Comparison of ENCODE assay signal across 32 cellular contexts in the genomic region with DNA sequence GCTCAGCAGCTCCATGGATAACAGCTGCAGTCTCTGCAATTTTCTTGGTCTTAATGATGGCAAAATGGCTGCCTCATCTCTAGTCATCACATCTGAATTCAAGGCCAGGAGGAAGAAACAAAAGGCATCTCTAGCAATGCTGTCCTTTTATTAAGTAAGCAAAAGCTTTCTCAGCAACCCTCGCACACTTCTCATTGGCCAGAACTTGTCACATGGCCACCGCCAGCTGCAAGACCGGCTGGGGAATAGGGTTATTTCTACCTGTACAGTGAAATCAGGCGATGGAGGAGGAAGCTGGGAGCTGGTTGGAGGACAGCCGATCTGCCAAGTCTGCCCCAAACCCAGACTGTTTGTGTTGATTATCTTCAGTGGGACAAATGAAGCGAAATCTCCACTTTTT. TPM values are rescaled to one million over a fixed set of nuclear protein-coding genes. Genes with fewer than 3 reads are reported as not detected.
"Had no signal": no experiment of that assay in that cellular context is flagged by ENCODE, and none has a peak within 500 bp of the region (broad histone marks: within the 10 kb centered on the region; RNA-seq: fewer than 3 reads in every experiment).

No MANE protein-coding gene starts in this region.

- FAIRE-seq: urothelium cell line had no signal

- H3K4me3 ChIP-seq: neural progenitor cell, ovary, psoas muscle, right lobe of liver, sigmoid colon, skin epidermis, suprapubic skin, testis, tibial artery, transverse colon, vagina had no signal

- DNase-seq: naive thymus-derived CD4-positive, alpha-beta T cell; natural killer cell; occipital lobe; ovary; psoas muscle; right cardiac atrium; right lobe of liver; sigmoid colon; stimulated activated CD4-positive, alpha-beta T cell treated with anti-CD3 and anti-CD28 coated beads, Interleukin-15, amount 100 ng/mL, for 24 hours; stimulated activated CD4-positive, alpha-beta T cell treated with anti-CD3 and anti-CD28 coated beads, Interleukin-2, amount 100 ng/mL, for 24 hours; stimulated activated CD4-positive, alpha-beta T cell treated with anti-CD3 and anti-CD28 coated beads, Interleukin-2, amount 100 ng/mL, for 48 hours; stimulated activated CD4-positive, alpha-beta T cell treated with anti-CD3 and anti-CD28 coated beads, Interleukin-4, amount 100 ng/mL, for 24 hours; stimulated activated naive B cell treated with anti-CD40 and anti-IgM and Interleukin-4, amounts not matched to agents 10 μg/mL and 1 μg/mL and 100 μg/mL, for 72 hours; stimulated activated naive CD4-positive, alpha-beta T cell treated with Interleukin-2 at 50 U/mL for 16 hours; stimulated activated naive CD8-positive, alpha-beta T cell treated with anti-CD3 and anti-CD28 coated beads, Interleukin-15, amount 100 ng/mL, for 72 hours; substantia nigra; testis; tibial artery; transverse colon had no signal

- H2AFZ ChIP-seq: neural progenitor cell, parathyroid adenoma had no signal

- H3K4me2 ChIP-seq: neural progenitor cell had no signal

- H3K79me2 ChIP-seq: parathyroid adenoma had no signal

- H3K9me3 ChIP-seq: ovary, psoas muscle, right lobe of liver, sigmoid colon, suprapubic skin, testis, tibial artery, transverse colon, vagina had no signal

- H3K36me3 ChIP-seq: neural progenitor cell, ovary, right lobe of liver, sigmoid colon, suprapubic skin, tibial artery, transverse colon, vagina had no signal

- ATAC-seq: naive thymus-derived CD4-positive, alpha-beta T cell; natural killer cell; psoas muscle; right cardiac atrium; right lobe of liver; stimulated activated effector memory CD8-positive, alpha-beta T cell treated with anti-CD3 and anti-CD28 coated beads, Interleukin-12 subunit alpha, Interleukin-12 subunit beta, amount 100 ng/mL, for 72 hours; stimulated activated naive B cell treated with anti-CD40 and anti-IgM and Interleukin-4, amounts not matched to agents 10 μg/mL and 1 μg/mL and 100 μg/mL, for 72 hours; stimulated activated naive CD8-positive, alpha-beta T cell treated with anti-CD3 and anti-CD28 coated beads, Interleukin-15, amount 100 ng/mL, for 72 hours had no signal

- H3K27ac ChIP-seq: neural progenitor cell, ovary, parathyroid adenoma, psoas muscle, right lobe of liver, sigmoid colon, suprapubic skin, testis, tibial artery, transverse colon, vagina had no signal

- H3K4me1 ChIP-seq: neural progenitor cell, parathyroid adenoma, psoas muscle, right lobe of liver, sigmoid colon, suprapubic skin, testis, tibial artery, transverse colon, vagina had no signal

- H3K27me3 ChIP-seq: neural progenitor cell, ovary, right lobe of liver, suprapubic skin, testis, transverse colon, vagina had no signal

- H3K9ac ChIP-seq: neural progenitor cell, parathyroid adenoma had no signal

RNA-seq across cellular contexts. Expression of a gene that starts 33.4 kb away (rescaled TPM):
- total RNA-seq: naive thymus-derived CD4-positive, alpha-beta T cell; natural killer cell; occipital lobe; osteoblast; ovary; progenitor cell of endocrine pancreas; psoas muscle; renal cortical epithelial cell; right cardiac atrium; right lobe of liver; suprapubic skin; transverse colon; ureter; vagina had no signal
- polyA plus RNA-seq: naive thymus-derived CD4-positive, alpha-beta T cell; neural cell; ovary; psoas muscle; right cardiac atrium; sigmoid colon; thymus had no signal
